ENCODE assay signal across 8 cellular contexts in the genomic region with DNA sequence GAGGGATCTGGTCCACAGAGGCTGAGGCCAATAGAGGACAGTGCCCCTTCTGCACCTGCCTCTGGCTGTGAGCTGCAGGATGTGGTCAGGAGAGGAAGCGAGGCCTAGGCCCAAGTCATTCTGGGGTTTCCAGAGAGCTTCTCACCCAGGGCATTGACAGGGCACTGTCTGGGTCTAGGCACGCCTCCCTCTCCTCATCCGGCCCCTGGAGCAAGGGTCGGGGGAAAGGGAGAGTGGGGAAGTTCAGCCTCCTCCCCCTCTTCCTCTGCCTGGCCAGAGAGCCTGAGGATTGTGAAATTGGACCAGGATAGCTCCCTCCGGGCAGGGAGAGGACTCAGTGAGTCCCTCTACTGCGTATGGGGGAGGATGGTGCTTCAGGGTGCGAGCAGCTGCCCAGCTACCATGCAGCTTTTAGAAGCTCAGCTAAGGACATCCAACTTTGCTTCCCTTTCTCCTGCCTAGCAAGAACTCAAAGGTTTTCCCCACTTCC. TPM values are rescaled to one million over a fixed set of nuclear protein-coding genes. Genes with fewer than 3 reads are reported as not detected.
A peak's percentile ranks its signal among the peaks of the same experiment; 100 is the strongest.
DNase-seq lines count a peak whose midpoint lies in the region; ATAC-seq and TF ChIP-seq lines count a peak whose summit lies in the region.
"Had no signal": no experiment of that assay in that cellular context is flagged by ENCODE, and none has a peak within 500 bp of the region (broad histone marks: within the 10 kb centered on the region; RNA-seq: fewer than 3 reads in every experiment).

No MANE protein-coding gene starts in this region.

- peak; percentile 94 for ATAC-seq in GM18907 (IDR thresholded peaks at IDR 0.05; ENCODE audit: unreplicated experiment)
- ATAC-seq in HG02973 (IDR thresholded peaks at IDR 0.05; ENCODE audit: unreplicated experiment): peak; percentile 90

- DNase-seq in RPMI7951 (ENCODE audit: low read depth) (peak; percentile 98), HUDEP-2 (lab: John Stamatoyannopoulos, UW; ENCODE audit: unreplicated experiment in 76 of 76) (no peak), vagina (ENCODE audit: extremely low spot score in 2 of 2) (no peak)
- peak; percentile 78 for DNase-seq in activated naive CD4-positive, alpha-beta T cell treated with anti-CD3 and anti-CD28 coated beads, Interleukin-2, amount 10 ng/mL, durations not matched to agents 7 days and 5 days
- DNase-seq in stimulated activated CD4-positive, alpha-beta T cell treated with anti-CD3 and anti-CD28 coated beads, Interleukin-4, amount 100 ng/mL, for 1 hour: peak; percentile 40

- no peak overlapping the region for H3K4me3 ChIP-seq in vagina

- no peaks in the 10 kb centered on the region for H3K36me3 Mint-ChIP-seq in activated naive CD4-positive, alpha-beta T cell treated with anti-CD3 and anti-CD28 coated beads, Interleukin-2, amount 10 ng/mL, durations not matched to agents 7 days and 5 days

- H3K27me3 ChIP-seq in vagina: no peaks in the 10 kb centered on the region

- H3K4me1 ChIP-seq in vagina: peaks cover 25% of the 10 kb centered on the region

- H3K4me3 Mint-ChIP-seq in activated naive CD4-positive, alpha-beta T cell treated with anti-CD3 and anti-CD28 coated beads, Interleukin-2, amount 10 ng/mL, durations not matched to agents 7 days and 5 days: no peak overlapping the region

- no peaks in the 10 kb centered on the region for H3K36me3 ChIP-seq in vagina

- intact Hi-C loops in vagina (cut with DNase I): no loop called here

- H3K27me3 Mint-ChIP-seq in activated naive CD4-positive, alpha-beta T cell treated with anti-CD3 and anti-CD28 coated beads, Interleukin-2, amount 10 ng/mL, durations not matched to agents 7 days and 5 days: peaks cover 64% of the 10 kb centered on the region

- TF ChIP-seq POLR2A in vagina (IDR thresholded peaks at IDR 0.05): no peak

- no peaks in the 10 kb centered on the region for H3K9me3 Mint-ChIP-seq in activated naive CD4-positive, alpha-beta T cell treated with anti-CD3 and anti-CD28 coated beads, Interleukin-2, amount 10 ng/mL, durations not matched to agents 7 days and 5 days

- H3K27ac ChIP-seq in vagina: no peak overlapping the region

- TF ChIP-seq CTCF in vagina (IDR thresholded peaks at IDR 0.05): no peak

- CTCF ChIA-PET in activated naive CD4-positive, alpha-beta T cell treated with anti-CD3 and anti-CD28 coated beads, Interleukin-2, amount 10 ng/mL, durations not matched to agents 7 days and 5 days (lab: Charles Lee): interaction anchor here (0.7 to 2.0 kb wide), 6 partner anchors 11 to 230 kb away, joined by 3 to 13 read pairs (median 3); no protein-coding TSS in a partner anchor

- peaks cover 58% of the 10 kb centered on the region for H3K4me1 Mint-ChIP-seq in activated naive CD4-positive, alpha-beta T cell treated with anti-CD3 and anti-CD28 coated beads, Interleukin-2, amount 10 ng/mL, durations not matched to agents 7 days and 5 days

- no peak overlapping the region for H3K27ac Mint-ChIP-seq in activated naive CD4-positive, alpha-beta T cell treated with anti-CD3 and anti-CD28 coated beads, Interleukin-2, amount 10 ng/mL, durations not matched to agents 7 days and 5 days

- no peaks in the 10 kb centered on the region for H3K9me3 ChIP-seq in vagina

RNA-seq across cellular contexts. Expression of a gene that starts 6.3 kb away (rescaled TPM):
- total RNA-seq in RPMI7951 (2014; rRNA removed; shearing (Covaris generic)): 18.0 and 19.9 TPM in 2 replicates
- total RNA-seq in vagina: 42.2 TPM

RNA-seq across cellular contexts. Expression of a gene that starts 15.6 kb away (rescaled TPM):
- total RNA-seq in RPMI7951 (2014; rRNA removed; shearing (Covaris generic)): not detected in 2 replicates
- 5.9 TPM for total RNA-seq in vagina
- total RNA-seq: astrocyte had no signal

Comparison
In these comparisons a context has a peak if more than half of its experiments do, and no peak if none do; other contexts are left out.
1. DNase-seq: peak in RPMI7951 (single experiment), activated naive CD4-positive, alpha-beta T cell treated with anti-CD3 and anti-CD28 coated beads, Interleukin-2, amount 10 ng/mL, durations not matched to agents 7 days and 5 days (single experiment) and stimulated activated CD4-positive, alpha-beta T cell treated with anti-CD3 and anti-CD28 coated beads, Interleukin-4, amount 100 ng/mL, for 1 hour (single experiment); none in HUDEP-2 (0 of 76) and vagina (0 of 2).